ENCODE assay signal across 8 cellular contexts in genomic region chr1:23555949-23556640, GRCh38. TPM values are rescaled to one million over a fixed set of nuclear protein-coding genes. Genes with fewer than 3 reads are reported as not detected.
DNase-seq lines count a peak whose midpoint lies in the region; ATAC-seq and TF ChIP-seq lines count a peak whose summit lies in the region.

No MANE protein-coding gene starts in this region.

- POLR2A ChIA-PET in activated naive CD8-positive, alpha-beta T cell treated with anti-CD3 and anti-CD28 coated beads, Interleukin-2, amount 10 ng/mL, durations not matched to agents 7 days and 5 days (lab: Charles Lee), result interaction anchor here (0.6 to 6.4 kb wide), 12 partner anchors 11 to 116 kb away, joined by 3 to 141 read pairs (median 27); no protein-coding TSS in a partner anchor

- no peaks in the 10 kb centered on the region for H3K9me3 Mint-ChIP-seq in activated naive CD8-positive, alpha-beta T cell treated with anti-CD3 and anti-CD28 coated beads, Interleukin-2, amount 10 ng/mL, durations not matched to agents 7 days and 5 days
- H3K9me3 Mint-ChIP-seq in immature natural killer cell, result no peaks in the 10 kb centered on the region
- no peaks in the 10 kb centered on the region for H3K9me3 Mint-ChIP-seq in stimulated activated naive CD8-positive, alpha-beta T cell treated with anti-CD3 and anti-CD28 coated beads, Interleukin-15, amount 100 ng/mL, for 72 hours

- peak overlapping the region; percentile 84 for H3K4me3 Mint-ChIP-seq in activated naive CD8-positive, alpha-beta T cell treated with anti-CD3 and anti-CD28 coated beads, Interleukin-2, amount 10 ng/mL, durations not matched to agents 7 days and 5 days
- H3K4me3 Mint-ChIP-seq in immature natural killer cell, result peak overlapping the region; percentile 82 to 85 (median 83)
- peak overlapping the region; percentile 87 to 97 for H3K4me3 Mint-ChIP-seq in stimulated activated naive CD8-positive, alpha-beta T cell treated with anti-CD3 and anti-CD28 coated beads, Interleukin-15, amount 100 ng/mL, for 72 hours

- no peak overlapping the region for H2AFZ ChIP-seq in ACC112 (ENCODE audit: low read length, unreplicated experiment)

- peak overlapping the region; percentile 95 for H3K27ac ChIP-seq in ACC112 (ENCODE audit: low read depth, low read length)

- peaks cover 4% of the 10 kb centered on the region for H3K36me3 Mint-ChIP-seq in activated naive CD8-positive, alpha-beta T cell treated with anti-CD3 and anti-CD28 coated beads, Interleukin-2, amount 10 ng/mL, durations not matched to agents 7 days and 5 days
- no peaks in the 10 kb centered on the region for H3K36me3 Mint-ChIP-seq in immature natural killer cell

- H3K27me3 Mint-ChIP-seq in activated naive CD8-positive, alpha-beta T cell treated with anti-CD3 and anti-CD28 coated beads, Interleukin-2, amount 10 ng/mL, durations not matched to agents 7 days and 5 days, result peaks cover 8% of the 10 kb centered on the region
- peaks cover 10 to 17% (median 14%) of the 10 kb centered on the region in 3 donors for H3K27me3 Mint-ChIP-seq in immature natural killer cell (ENCODE audit: low read depth in 3 of 3)
- peaks cover 7% of the 10 kb centered on the region for H3K27me3 Mint-ChIP-seq in stimulated activated naive CD8-positive, alpha-beta T cell treated with anti-CD3 and anti-CD28 coated beads, Interleukin-15, amount 100 ng/mL, for 72 hours

- peaks cover 49% of the 10 kb centered on the region for H3K4me1 Mint-ChIP-seq in activated naive CD8-positive, alpha-beta T cell treated with anti-CD3 and anti-CD28 coated beads, Interleukin-2, amount 10 ng/mL, durations not matched to agents 7 days and 5 days
- H3K4me1 Mint-ChIP-seq in immature natural killer cell, result peaks cover 36 to 52% of the 10 kb centered on the region in 2 donors
- H3K4me1 Mint-ChIP-seq in stimulated activated naive CD8-positive, alpha-beta T cell treated with anti-CD3 and anti-CD28 coated beads, Interleukin-15, amount 100 ng/mL, for 72 hours, result peaks cover 74% of the 10 kb centered on the region

- DNase-seq in HFF-Myc (ENCODE audit: extremely low read depth, low read depth), result no peak
- no peak for DNase-seq in activated naive CD8-positive, alpha-beta T cell treated with anti-CD3 and anti-CD28 coated beads, Interleukin-2, amount 10 ng/mL, durations not matched to agents 7 days and 5 days
- DNase-seq in immature natural killer cell, result no peak
- DNase-seq in stimulated activated naive CD8-positive, alpha-beta T cell treated with anti-CD3 and anti-CD28 coated beads, Interleukin-15, amount 100 ng/mL, for 72 hours, result no peak
- DNase-seq in stimulated activated CD4-positive, alpha-beta T cell treated with anti-CD3 and anti-CD28 coated beads, Interleukin-2, amount 100 ng/mL, for 24 hours, result no peak
- DNase-seq in HUDEP-2 (lab: John Stamatoyannopoulos, UW; ENCODE audit: unreplicated experiment in 76 of 76), result no peak

- peak overlapping the region; percentile 85 for H3K27ac Mint-ChIP-seq in activated naive CD8-positive, alpha-beta T cell treated with anti-CD3 and anti-CD28 coated beads, Interleukin-2, amount 10 ng/mL, durations not matched to agents 7 days and 5 days
- no peak overlapping the region for H3K27ac Mint-ChIP-seq in immature natural killer cell
- peak overlapping the region; percentile 43 to 58 for H3K27ac Mint-ChIP-seq in stimulated activated naive CD8-positive, alpha-beta T cell treated with anti-CD3 and anti-CD28 coated beads, Interleukin-15, amount 100 ng/mL, for 72 hours

- H3K4me3 ChIP-seq in ACC112 (ENCODE audit: low read depth, low read length) (peak overlapping the region; percentile 94), HFF-Myc (replicated peaks; ENCODE audit: low read depth, low read length) (peak overlapping the region; percentile 60)

- peaks cover 20% of the 10 kb centered on the region; the same call in 1 of the 2 replicates for H3K36me3 ChIP-seq in ACC112 (ENCODE audit: insufficient read depth, low read length)

- H3K4me1 ChIP-seq in ACC112 (ENCODE audit: control insufficient read depth, insufficient read depth, low read length, unreplicated experiment), result peaks cover 43% of the 10 kb centered on the region

- no peaks in the 10 kb centered on the region for H3K27me3 ChIP-seq in ACC112 (ENCODE audit: insufficient read depth, low read length)

- H3K79me2 ChIP-seq in ACC112 (ENCODE audit: control insufficient read depth, insufficient read depth, low read length, unreplicated experiment), result peaks cover 31% of the 10 kb centered on the region

- no peak for ATAC-seq in activated naive CD8-positive, alpha-beta T cell treated with anti-CD3 and anti-CD28 coated beads, Interleukin-2, amount 10 ng/mL, durations not matched to agents 7 days and 5 days (ENCODE audit: low read depth)
- ATAC-seq in stimulated activated naive CD8-positive, alpha-beta T cell treated with anti-CD3 and anti-CD28 coated beads, Interleukin-15, amount 100 ng/mL, for 72 hours, result no peak
- no peak for ATAC-seq in HG03439 (IDR thresholded peaks at IDR 0.05; ENCODE audit: unreplicated experiment)

- no peak for TF ChIP-seq CTCF in HFF-Myc (IDR thresholded peaks at IDR 0.05; ENCODE audit: low read depth, low read length, missing control alignments)

RNA-seq across cellular contexts. Expression of gene ID3, which starts 3.2 kb away (rescaled TPM):
- 10 to 100 TPM; 44.0 to 51.1 TPM for total RNA-seq in activated naive CD8-positive, alpha-beta T cell treated with anti-CD3 and anti-CD28 coated beads, Interleukin-2, amount 10 ng/mL, durations not matched to agents 7 days and 5 days
- 1 to 10 TPM in 1 of 3 donors, under 1 TPM in 1, not detected in 1; 0.28 to 2.5 TPM for polyA plus RNA-seq in immature natural killer cell

RNA-seq across cellular contexts. Expression of gene E2F2, which starts 25.1 kb away (rescaled TPM):
- 10 to 100 TPM; 44.2 to 45.1 TPM for total RNA-seq in activated naive CD8-positive, alpha-beta T cell treated with anti-CD3 and anti-CD28 coated beads, Interleukin-2, amount 10 ng/mL, durations not matched to agents 7 days and 5 days
- 1 to 10 TPM in 2 of 3 donors, under 1 TPM in 1; 0.28 to 1.3 (median 1.2) TPM for polyA plus RNA-seq in immature natural killer cell

Comparison
In these comparisons a context has a peak if more than half of its experiments do, and no peak if none do; other contexts are left out.
1. H3K27ac Mint-ChIP-seq: peak in activated naive CD8-positive, alpha-beta T cell treated with anti-CD3 and anti-CD28 coated beads, Interleukin-2, amount 10 ng/mL, durations not matched to agents 7 days and 5 days (single experiment) and stimulated activated naive CD8-positive, alpha-beta T cell treated with anti-CD3 and anti-CD28 coated beads, Interleukin-15, amount 100 ng/mL, for 72 hours (2 of 2); none in immature natural killer cell (0 of 6).
2. Peak in every context shown above with its lines, with median percentiles within 50 percentile points of each other: H3K4me3 Mint-ChIP-seq.